ENCODE assay signal across 12 cellular contexts in genomic region chr5:113526421-113526820, GRCh38.
"Had no signal": no experiment of that assay in that cellular context is flagged by ENCODE, and none has a peak within 500 bp of the region (broad histone marks: within the 10 kb centered on the region; RNA-seq: fewer than 3 reads in every experiment).

No MANE protein-coding gene starts in this region.

- H3K36me3 ChIP-seq: neutrophil, prostate gland, right lobe of liver, upper lobe of right lung had no signal

- H2AFZ ChIP-seq: hepatocyte had no signal

- H3K4me3 Mint-ChIP-seq: activated CD4-positive, alpha-beta memory T cell treated with anti-CD3 and anti-CD28 coated beads, Interleukin-2, amount 10 ng/mL, durations not matched to agents 7 days and 5 days; mesothelial cell of epicardium had no signal

- H3K9me3 ChIP-seq: prostate gland, right lobe of liver, upper lobe of right lung had no signal

- H3K27ac Mint-ChIP-seq: activated CD4-positive, alpha-beta memory T cell treated with anti-CD3 and anti-CD28 coated beads, Interleukin-2, amount 10 ng/mL, durations not matched to agents 7 days and 5 days; mesothelial cell of epicardium had no signal

- H3K27ac ChIP-seq: hepatocyte, neutrophil, prostate gland, right lobe of liver, upper lobe of right lung, VCaP had no signal

- H3K4me2 ChIP-seq: hepatocyte had no signal

- H3K27me3 ChIP-seq: hepatocyte, neutrophil, right lobe of liver, upper lobe of right lung had no signal

- H3K27me3 Mint-ChIP-seq: activated CD4-positive, alpha-beta memory T cell treated with anti-CD3 and anti-CD28 coated beads, Interleukin-2, amount 10 ng/mL, durations not matched to agents 7 days and 5 days had no signal

- DNase-seq: activated CD4-positive, alpha-beta memory T cell treated with anti-CD3 and anti-CD28 coated beads, Interleukin-2, amount 10 ng/mL, durations not matched to agents 7 days and 5 days; activated CD8-positive, alpha-beta memory T cell treated with anti-CD3 and anti-CD28 coated beads, Interleukin-2, amount 50 U/mL, for 48 hours; effector CD4-positive, alpha-beta T cell; right lobe of liver; stimulated activated naive CD4-positive, alpha-beta T cell treated with Interleukin-2 at 50 U/mL for 16 hours; T-helper 1 cell; upper lobe of right lung had no signal

- H3K4me3 ChIP-seq: hepatocyte, prostate gland, right lobe of liver, upper lobe of right lung had no signal

- H3K4me1 ChIP-seq: prostate gland had no signal
